12 cellular contexts compared by ENCODE assay signal in genomic region chr4:8652181-8653078, GRCh38. TPM values are rescaled to one million over a fixed set of nuclear protein-coding genes. Genes with fewer than 3 reads are reported as not detected.
"Had no signal": no experiment of that assay in that cellular context is flagged by ENCODE, and none has a peak within 500 bp of the region (broad histone marks: within the 10 kb centered on the region; RNA-seq: fewer than 3 reads in every experiment).

No MANE protein-coding gene starts in this region.

- DNase-seq: activated CD4-positive, alpha-beta T cell treated with anti-CD3 and anti-CD28 coated beads, Interleukin-2, amount 50 U/mL, for 1 hour; activated CD8-positive, alpha-beta memory T cell treated with anti-CD3 and anti-CD28 coated beads for 24 hours; anterior cingulate cortex; nephron progenitor cell; stimulated activated CD4-positive, alpha-beta T cell treated with anti-CD3 and anti-CD28 coated beads, Interleukin-15, amount 100 ng/mL, for 24 hours; stimulated activated CD4-positive, alpha-beta T cell treated with anti-CD3 and anti-CD28 coated beads, Interleukin-4, amount 100 ng/mL, for 1 hour; stimulated activated naive CD4-positive, alpha-beta T cell; substantia nigra had no signal

- H3K4me3 ChIP-seq: hepatocyte, ovary, tibial nerve had no signal

- H3K36me3 ChIP-seq: ovary, tibial nerve had no signal

- H3K4me1 ChIP-seq: tibial nerve had no signal

- H3K27ac ChIP-seq: hepatocyte, ovary, tibial nerve had no signal

- H3K27me3 ChIP-seq: hepatocyte, ovary, tibial nerve had no signal

RNA-seq across cellular contexts. Expression of gene CPZ, which starts 59.9 kb away (rescaled TPM):
- total RNA-seq: dermis microvascular lymphatic vessel endothelial cell had no signal
